ENCODE assay signal across 1 cellular context in genomic region chr2:221517362-221518121, GRCh38.
TF ChIP-seq lines count a peak whose summit lies in the region.

No MANE protein-coding gene starts in this region.

TF ChIP-seq in GM12878, 131 proteins besides CTCF, POLR2A, EP300 and RAD21 (continued from another document and continues in another):
- TF ChIP-seq ZNF592 (IDR thresholded peaks at IDR 0.05): no peak
- TF ChIP-seq, protein P1, sequence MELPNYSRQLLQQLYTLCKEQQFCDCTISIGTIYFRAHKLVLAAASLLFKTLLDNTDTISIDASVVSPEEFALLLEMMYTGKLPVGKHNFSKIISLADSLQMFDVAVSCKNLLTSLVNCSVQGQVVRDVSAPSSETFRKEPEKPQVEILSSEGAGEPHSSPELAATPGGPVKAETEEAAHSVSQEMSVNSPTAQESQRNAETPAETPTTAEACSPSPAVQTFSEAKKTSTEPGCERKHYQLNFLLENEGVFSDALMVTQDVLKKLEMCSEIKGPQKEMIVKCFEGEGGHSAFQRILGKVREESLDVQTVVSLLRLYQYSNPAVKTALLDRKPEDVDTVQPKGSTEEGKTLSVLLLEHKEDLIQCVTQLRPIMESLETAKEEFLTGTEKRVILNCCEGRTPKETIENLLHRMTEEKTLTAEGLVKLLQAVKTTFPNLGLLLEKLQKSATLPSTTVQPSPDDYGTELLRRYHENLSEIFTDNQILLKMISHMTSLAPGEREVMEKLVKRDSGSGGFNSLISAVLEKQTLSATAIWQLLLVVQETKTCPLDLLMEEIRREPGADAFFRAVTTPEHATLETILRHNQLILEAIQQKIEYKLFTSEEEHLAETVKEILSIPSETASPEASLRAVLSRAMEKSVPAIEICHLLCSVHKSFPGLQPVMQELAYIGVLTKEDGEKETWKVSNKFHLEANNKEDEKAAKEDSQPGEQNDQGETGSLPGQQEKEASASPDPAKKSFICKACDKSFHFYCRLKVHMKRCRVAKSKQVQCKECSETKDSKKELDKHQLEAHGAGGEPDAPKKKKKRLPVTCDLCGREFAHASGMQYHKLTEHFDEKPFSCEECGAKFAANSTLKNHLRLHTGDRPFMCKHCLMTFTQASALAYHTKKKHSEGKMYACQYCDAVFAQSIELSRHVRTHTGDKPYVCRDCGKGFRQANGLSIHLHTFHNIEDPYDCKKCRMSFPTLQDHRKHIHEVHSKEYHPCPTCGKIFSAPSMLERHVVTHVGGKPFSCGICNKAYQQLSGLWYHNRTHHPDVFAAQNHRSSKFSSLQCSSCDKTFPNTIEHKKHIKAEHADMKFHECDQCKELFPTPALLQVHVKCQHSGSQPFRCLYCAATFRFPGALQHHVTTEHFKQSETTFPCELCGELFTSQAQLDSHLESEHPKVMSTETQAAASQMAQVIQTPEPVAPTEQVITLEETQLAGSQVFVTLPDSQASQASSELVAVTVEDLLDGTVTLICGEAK (IDR thresholded peaks at IDR 0.05; ENCODE audit: borderline replicate concordance): no peak
- TF ChIP-seq KLF5 (IDR thresholded peaks at IDR 0.05; ENCODE audit: partially characterized antibody): no peak
- TF ChIP-seq CHD2 (IDR thresholded peaks at IDR 0.05; ENCODE audit: borderline replicate concordance, low read depth, low read length): peak; percentile 53; the same call in 1 of the 2 replicates
- no peak for TF ChIP-seq ZBTB11 (CRISPR knock-in tag; IDR thresholded peaks at IDR 0.05)
- no peak for TF ChIP-seq KDM1A (IDR thresholded peaks at IDR 0.05; ENCODE audit: borderline replicate concordance)
- TF ChIP-seq FOXM1 (IDR thresholded peaks at IDR 0.05; ENCODE audit: low read depth, low read length): peak; percentile 65; the same call in 1 of the 2 replicates
- no peak for TF ChIP-seq ZZZ3 (IDR thresholded peaks at IDR 0.05; ENCODE audit: control insufficient read depth, insufficient read length, low read depth)
- no peak for TF ChIP-seq USF2 (IDR thresholded peaks at IDR 0.05; ENCODE audit: borderline replicate concordance, low read depth, low read length)
- peak; percentile 46; the same call in 1 of the 2 replicates for TF ChIP-seq ATF7 (IDR thresholded peaks at IDR 0.05; ENCODE audit: low read depth)
- no peak for TF ChIP-seq STAT3 (IDR thresholded peaks at IDR 0.05; ENCODE audit: low read depth, low read length)
- no peak for TF ChIP-seq SMAD1 (IDR thresholded peaks at IDR 0.05; ENCODE audit: low read depth, partially characterized antibody)
- TF ChIP-seq BMI1 (IDR thresholded peaks at IDR 0.05; ENCODE audit: borderline replicate concordance): no peak
- peak; percentile 89 for TF ChIP-seq TCF12 (IDR thresholded peaks at IDR 0.05; ENCODE audit: low read depth, low read length)
- 0 out of 2 replicates have a peak, but pooled peaks have one; percentile 59 for TF ChIP-seq CBX5 (IDR thresholded peaks at IDR 0.05; ENCODE audit: low read depth)
- no peak for TF ChIP-seq TAF1 (IDR thresholded peaks at IDR 0.05; ENCODE audit: borderline replicate concordance, low read depth, low read length)
- TF ChIP-seq IRF4 (IDR thresholded peaks at IDR 0.05; ENCODE audit: low read depth, low read length): peak; percentile 70; the same call in 1 of the 2 replicates
- no peak for TF ChIP-seq YY1 (IDR thresholded peaks at IDR 0.05; ENCODE audit: low read depth, low read length)
- TF ChIP-seq BHLHE40 (IDR thresholded peaks at IDR 0.05; ENCODE audit: borderline replicate concordance in 1 of 2, low read depth in 2 of 2, low read length in 1 of 2): peak; percentile 61 to 77; a peak in 3 of 4 replicates
- TF ChIP-seq, protein P2, sequence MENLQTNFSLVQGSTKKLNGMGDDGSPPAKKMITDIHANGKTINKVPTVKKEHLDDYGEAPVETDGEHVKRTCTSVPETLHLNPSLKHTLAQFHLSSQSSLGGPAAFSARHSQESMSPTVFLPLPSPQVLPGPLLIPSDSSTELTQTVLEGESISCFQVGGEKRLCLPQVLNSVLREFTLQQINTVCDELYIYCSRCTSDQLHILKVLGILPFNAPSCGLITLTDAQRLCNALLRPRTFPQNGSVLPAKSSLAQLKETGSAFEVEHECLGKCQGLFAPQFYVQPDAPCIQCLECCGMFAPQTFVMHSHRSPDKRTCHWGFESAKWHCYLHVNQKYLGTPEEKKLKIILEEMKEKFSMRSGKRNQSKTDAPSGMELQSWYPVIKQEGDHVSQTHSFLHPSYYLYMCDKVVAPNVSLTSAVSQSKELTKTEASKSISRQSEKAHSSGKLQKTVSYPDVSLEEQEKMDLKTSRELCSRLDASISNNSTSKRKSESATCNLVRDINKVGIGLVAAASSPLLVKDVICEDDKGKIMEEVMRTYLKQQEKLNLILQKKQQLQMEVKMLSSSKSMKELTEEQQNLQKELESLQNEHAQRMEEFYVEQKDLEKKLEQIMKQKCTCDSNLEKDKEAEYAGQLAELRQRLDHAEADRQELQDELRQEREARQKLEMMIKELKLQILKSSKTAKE (IDR thresholded peaks at IDR 0.05; ENCODE audit: low read depth, poor library complexity, severe bottlenecking): no peak
- no peak for TF ChIP-seq RBBP5 (conservative IDR thresholded peaks at IDR 0.05)
- TF ChIP-seq, protein P3, sequence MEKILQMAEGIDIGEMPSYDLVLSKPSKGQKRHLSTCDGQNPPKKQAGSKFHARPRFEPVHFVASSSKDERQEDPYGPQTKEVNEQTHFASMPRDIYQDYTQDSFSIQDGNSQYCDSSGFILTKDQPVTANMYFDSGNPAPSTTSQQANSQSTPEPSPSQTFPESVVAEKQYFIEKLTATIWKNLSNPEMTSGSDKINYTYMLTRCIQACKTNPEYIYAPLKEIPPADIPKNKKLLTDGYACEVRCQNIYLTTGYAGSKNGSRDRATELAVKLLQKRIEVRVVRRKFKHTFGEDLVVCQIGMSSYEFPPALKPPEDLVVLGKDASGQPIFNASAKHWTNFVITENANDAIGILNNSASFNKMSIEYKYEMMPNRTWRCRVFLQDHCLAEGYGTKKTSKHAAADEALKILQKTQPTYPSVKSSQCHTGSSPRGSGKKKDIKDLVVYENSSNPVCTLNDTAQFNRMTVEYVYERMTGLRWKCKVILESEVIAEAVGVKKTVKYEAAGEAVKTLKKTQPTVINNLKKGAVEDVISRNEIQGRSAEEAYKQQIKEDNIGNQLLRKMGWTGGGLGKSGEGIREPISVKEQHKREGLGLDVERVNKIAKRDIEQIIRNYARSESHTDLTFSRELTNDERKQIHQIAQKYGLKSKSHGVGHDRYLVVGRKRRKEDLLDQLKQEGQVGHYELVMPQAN (conservative IDR thresholded peaks at IDR 0.05): no peak
- TF ChIP-seq SRF (IDR thresholded peaks at IDR 0.05; ENCODE audit: low read depth in 2 of 2, low read length in 2 of 2): no peak
- TF ChIP-seq, protein P4, sequence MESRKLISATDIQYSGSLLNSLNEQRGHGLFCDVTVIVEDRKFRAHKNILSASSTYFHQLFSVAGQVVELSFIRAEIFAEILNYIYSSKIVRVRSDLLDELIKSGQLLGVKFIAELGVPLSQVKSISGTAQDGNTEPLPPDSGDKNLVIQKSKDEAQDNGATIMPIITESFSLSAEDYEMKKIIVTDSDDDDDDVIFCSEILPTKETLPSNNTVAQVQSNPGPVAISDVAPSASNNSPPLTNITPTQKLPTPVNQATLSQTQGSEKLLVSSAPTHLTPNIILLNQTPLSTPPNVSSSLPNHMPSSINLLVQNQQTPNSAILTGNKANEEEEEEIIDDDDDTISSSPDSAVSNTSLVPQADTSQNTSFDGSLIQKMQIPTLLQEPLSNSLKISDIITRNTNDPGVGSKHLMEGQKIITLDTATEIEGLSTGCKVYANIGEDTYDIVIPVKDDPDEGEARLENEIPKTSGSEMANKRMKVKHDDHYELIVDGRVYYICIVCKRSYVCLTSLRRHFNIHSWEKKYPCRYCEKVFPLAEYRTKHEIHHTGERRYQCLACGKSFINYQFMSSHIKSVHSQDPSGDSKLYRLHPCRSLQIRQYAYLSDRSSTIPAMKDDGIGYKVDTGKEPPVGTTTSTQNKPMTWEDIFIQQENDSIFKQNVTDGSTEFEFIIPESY (IDR thresholded peaks at IDR 0.05): no peak
- no peak; the same call in 1 of the 2 replicates for TF ChIP-seq ATF2 (IDR thresholded peaks at IDR 0.05; ENCODE audit: low read length)
- TF ChIP-seq RCOR1 (conservative IDR thresholded peaks at IDR 0.05; ENCODE audit: low read depth, low read length): no peak
- TF ChIP-seq CREM (IDR thresholded peaks at IDR 0.05; ENCODE audit: low read depth): peak; percentile 42; the same call in 1 of the 2 replicates
- TF ChIP-seq FOXK2 (IDR thresholded peaks at IDR 0.05): peak; percentile 39; the same call in 1 of the 2 replicates
- TF ChIP-seq CHD1 (IDR thresholded peaks at IDR 0.05; ENCODE audit: low read depth, low read length): no peak
- 0 out of 2 replicates have a peak, but pooled peaks have one; percentile 34 for TF ChIP-seq ZNF24 (IDR thresholded peaks at IDR 0.05)
